In the genomic region with DNA sequence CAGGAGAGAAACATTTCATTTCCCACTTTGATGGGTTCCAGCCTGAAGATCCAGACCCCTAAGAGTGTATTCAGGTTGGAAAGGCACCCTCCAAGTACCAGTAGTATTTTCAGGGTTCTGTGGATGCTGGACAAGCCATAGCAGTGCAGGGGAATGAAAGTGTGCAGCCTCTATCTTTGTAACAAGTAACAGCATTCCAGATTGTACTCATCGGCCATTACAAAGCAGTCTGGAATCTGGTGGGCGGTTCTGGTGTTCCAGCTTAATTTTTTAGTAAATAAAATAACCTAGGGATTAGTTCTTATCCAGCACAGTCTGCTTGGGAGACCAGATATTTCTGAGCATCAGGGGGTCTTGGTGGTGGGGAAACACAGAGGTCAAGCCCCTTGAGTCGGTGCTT, we compare ENCODE assay signal across 14 cellular contexts. TPM values are rescaled to one million over a fixed set of nuclear protein-coding genes. Genes with fewer than 3 reads are reported as not detected.
DNase-seq lines count a peak whose midpoint lies in the region; ATAC-seq and TF ChIP-seq lines count a peak whose summit lies in the region.
"Had no signal": no experiment of that assay in that cellular context is flagged by ENCODE, and none has a peak within 500 bp of the region (broad histone marks: within the 10 kb centered on the region; RNA-seq: fewer than 3 reads in every experiment).

No MANE protein-coding gene starts in this region.

- H3K4me2 ChIP-seq in GM23248 (ENCODE audit: unreplicated experiment) (peak overlapping the region; percentile 54), trophoblast cell (ENCODE audit: low read length) (no peak overlapping the region)

- H3K9me3 ChIP-seq in GM23248 (ENCODE audit: low read depth) (no peaks in the 10 kb centered on the region), trophoblast cell (ENCODE audit: insufficient read depth, low read depth, low read length) (no peaks in the 10 kb centered on the region)

- no peak overlapping the region for H4K12ac ChIP-seq in trophoblast cell (ENCODE audit: low read depth, low read length)

- H2BK12ac ChIP-seq in trophoblast cell (ENCODE audit: low read length) = no peak overlapping the region

- no peaks in the 10 kb centered on the region for H3K27me3 ChIP-seq in GM23248 (replicated peaks; ENCODE audit: insufficient read depth)
- no peaks in the 10 kb centered on the region for H3K27me3 ChIP-seq in trophoblast cell (ENCODE audit: insufficient read depth, low read length)

- no peak overlapping the region for H3K4ac ChIP-seq in trophoblast cell (ENCODE audit: low read depth, low read length)

- H3K79me2 ChIP-seq in GM23248 (ENCODE audit: insufficient read depth) = no peaks in the 10 kb centered on the region
- H3K79me2 ChIP-seq in trophoblast cell (ENCODE audit: control insufficient read depth, insufficient read depth, low read length, poor library complexity) = no peaks in the 10 kb centered on the region

- H3K27ac ChIP-seq in GM23248 (no peak overlapping the region), trophoblast cell (ENCODE audit: low read depth, low read length) (no peak overlapping the region)

- no peak overlapping the region for H4K8ac ChIP-seq in trophoblast cell (ENCODE audit: low read depth, low read length)

- H3K18ac ChIP-seq in trophoblast cell (ENCODE audit: low read length) = no peak overlapping the region

- H3K23ac ChIP-seq in trophoblast cell (ENCODE audit: low read length) = no peak overlapping the region

- H3F3A ChIP-seq in GM23248 (ENCODE audit: insufficient read depth) = peaks cover 8% of the 10 kb centered on the region; the same call in 1 of the 2 replicates

- no peak for ATAC-seq in GM18517 (IDR thresholded peaks at IDR 0.05; ENCODE audit: unreplicated experiment)

- H3K36me3 ChIP-seq in GM23248 (ENCODE audit: low read depth) (no peaks in the 10 kb centered on the region), trophoblast cell (ENCODE audit: control insufficient read depth in 1 of 2, insufficient read depth in 2 of 2, low read length in 2 of 2) (no peaks in the 10 kb centered on the region)

- H3K9ac ChIP-seq in GM23248 = no peak overlapping the region
- no peak overlapping the region for H3K9ac ChIP-seq in trophoblast cell (ENCODE audit: low read length)

- no peak overlapping the region for H2AK5ac ChIP-seq in trophoblast cell (ENCODE audit: low read length)

- peaks cover 2% of the 10 kb centered on the region for H3K79me1 ChIP-seq in trophoblast cell (ENCODE audit: low read length)

- in situ Hi-C loops in GM23248 (cut with MboI) = no loop called here

- TF ChIP-seq CTCF in WI38 (IDR thresholded peaks at IDR 0.05; ENCODE audit: low read depth, low read length) = no peak

- H2BK5ac ChIP-seq in trophoblast cell (ENCODE audit: low read depth, low read length, poor library complexity) = no peak overlapping the region

- no peaks in the 10 kb centered on the region for H4K20me1 ChIP-seq in GM23248 (ENCODE audit: insufficient read depth)

- no peak overlapping the region for H3K14ac ChIP-seq in trophoblast cell (ENCODE audit: low read length)

- H3K4me3 ChIP-seq in GM23248 = peak overlapping the region; percentile 36; the same call in 1 of the 2 replicates
- peak overlapping the region; percentile 34 for H3K4me3 ChIP-seq in WI38 (ENCODE audit: low read depth, low read length)
- no peak overlapping the region for H3K4me3 ChIP-seq in trophoblast cell (ENCODE audit: low read depth, low read length)

- H2AFZ ChIP-seq in GM23248 = peak overlapping the region; percentile 24
- no peak overlapping the region for H2AFZ ChIP-seq in trophoblast cell (ENCODE audit: insufficient read depth, low read length, poor library complexity)

- H2BK120ac ChIP-seq in trophoblast cell (ENCODE audit: insufficient read depth, low read length, poor library complexity) = peak overlapping the region; percentile 9

- peak overlapping the region; percentile 3 for H4K91ac ChIP-seq in trophoblast cell (ENCODE audit: low read depth, low read length)

- WGBS in GM23248 (ENCODE audit: low coverage in 1 of 2, low lambda C conversion rate in 2 of 2, missing lambda C conversion rate in 2 of 2), 2 experiments = 6 to 14% methylated on average over 3 of the region's 3 CpGs
- no CpG with 5 or more reads among the region's 3 CpGs for WGBS in trophoblast cell (ENCODE audit: extremely low coverage, insufficient coverage, insufficient read length)

- H3K4me1 ChIP-seq in GM23248 (ENCODE audit: insufficient read depth) (peaks cover 21% of the 10 kb centered on the region), trophoblast cell (ENCODE audit: control insufficient read depth in 1 of 2, insufficient read depth in 2 of 2, low read length in 2 of 2) (peaks cover 5 to 15% of the 10 kb centered on the region in 2 experiments)

- peaks cover 4% of the 10 kb centered on the region; the same call in 1 of the 2 replicates for H3K9me2 ChIP-seq in GM23248 (ENCODE audit: insufficient read depth)

- DNase-seq in GM23248 = peak; percentile 91
- peak; percentile 18 for DNase-seq in glomerular visceral epithelial cell (ENCODE audit: extremely low spot score)
- DNase-seq in trophoblast cell = peak; percentile 13 to 51
- DNase-seq in stimulated activated CD4-positive, alpha-beta T cell treated with anti-CD3 and anti-CD28 coated beads, Interleukin-1b, Interleukin-23, amount 100 ng/mL, for 48 hours = no peak
- DNase-seq in activated CD4-positive, alpha-beta T cell treated with anti-CD3 and anti-CD28 coated beads, Interleukin-2, amount 50 U/mL, for 4 hours = no peak
- no peak for DNase-seq in NOMO-1 treated with dmso at 0.1 percent for 144 hours (lab: John Stamatoyannopoulos, UW; ENCODE audit: unreplicated experiment)
- DNase-seq: activated CD4-positive, alpha-beta T cell treated with anti-CD3 and anti-CD28 coated beads for 4 hours; activated naive CD8-positive, alpha-beta T cell treated with anti-CD3 and anti-CD28 coated beads, Interleukin-2, amount 10 ng/mL, durations not matched to agents 7 days and 5 days; NCI-H1930; stimulated activated CD4-positive, alpha-beta T cell treated with anti-CD3 and anti-CD28 coated beads, Interleukin-12 subunit alpha, Interleukin-12 subunit beta, amount 100 ng/mL, for 4 hours; stimulated activated naive B cell treated with anti-CD40 and anti-IgM and Interleukin-4, amounts not matched to agents 10 μg/mL and 1 μg/mL and 100 μg/mL, for 72 hours had no signal

RNA-seq across cellular contexts. Expression of gene APLNR, which starts 22.6 kb away (rescaled TPM):
- not detected in 2 replicates for total RNA-seq in GM23248 (2014; rRNA removed; shearing (Covaris generic))
- 0.18 TPM in 1 of 2 replicates, not detected in the other for polyA plus RNA-seq in GM23248 (2016; fragmentation: Nextera tagmentation; extraction: Ambion mirVana)
- polyA plus RNA-seq in trophoblast cell (2013) = 2.1 and 2.5 TPM in 2 replicates
- total RNA-seq: activated naive CD8-positive, alpha-beta T cell treated with anti-CD3 and anti-CD28 coated beads, Interleukin-2, amount 10 ng/mL, durations not matched to agents 7 days and 5 days had no signal

RNA-seq across cellular contexts. Expression of gene LRRC55, which starts 32.7 kb away (rescaled TPM):
- not detected in 2 replicates for total RNA-seq in GM23248 (2014; rRNA removed; shearing (Covaris generic))
- not detected in 2 replicates for polyA plus RNA-seq in GM23248 (2016; fragmentation: Nextera tagmentation; extraction: Ambion mirVana)
- polyA plus RNA-seq in trophoblast cell (2013) = under 0.01 and 0.01 TPM in 2 replicates
- total RNA-seq: activated naive CD8-positive, alpha-beta T cell treated with anti-CD3 and anti-CD28 coated beads, Interleukin-2, amount 10 ng/mL, durations not matched to agents 7 days and 5 days; H4 had no signal

Comparison
In these comparisons a context has a peak if more than half of its experiments do, and no peak if none do; other contexts are left out.
1. DNase-seq: peak in GM23248 (single experiment), glomerular visceral epithelial cell (single experiment) and trophoblast cell (2 of 2); none in stimulated activated CD4-positive, alpha-beta T cell treated with anti-CD3 and anti-CD28 coated beads, Interleukin-1b, Interleukin-23, amount 100 ng/mL, for 48 hours (single experiment), activated CD4-positive, alpha-beta T cell treated with anti-CD3 and anti-CD28 coated beads, Interleukin-2, amount 50 U/mL, for 4 hours (0 of 2) and NOMO-1 treated with dmso at 0.1 percent for 144 hours (single experiment).